ENCODE assay signal across 1 cellular context in the genomic region with DNA sequence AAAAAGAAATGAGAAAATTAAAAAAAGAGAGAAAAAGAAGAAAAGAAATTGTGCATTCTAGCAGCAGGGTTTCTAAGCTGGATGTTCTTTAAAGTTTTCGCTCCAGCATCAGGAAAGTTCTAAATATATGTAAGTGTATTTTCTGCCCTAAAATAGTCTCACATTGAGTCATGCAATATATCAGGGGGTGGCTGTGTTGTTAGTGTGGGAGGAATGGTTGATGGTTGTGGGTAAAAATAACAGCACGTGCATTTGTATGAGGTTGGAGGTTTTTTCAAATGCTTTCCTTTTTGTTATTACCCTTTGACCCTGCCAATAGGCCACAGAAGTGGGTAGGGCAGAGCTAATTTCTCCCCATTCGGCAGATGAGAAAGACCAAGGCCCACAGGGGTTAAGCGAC.
TF ChIP-seq lines count a peak whose summit lies in the region.

No MANE protein-coding gene starts in this region.

TF ChIP-seq in GM12878, 131 proteins besides CTCF, POLR2A, EP300 and RAD21 (continued from another document):
- peak; percentile 25; the same call in 1 of the 2 replicates for TF ChIP-seq NR2C1 (IDR thresholded peaks at IDR 0.05)
- TF ChIP-seq PAX8 (IDR thresholded peaks at IDR 0.05) = no peak
- TF ChIP-seq, protein P1, sequence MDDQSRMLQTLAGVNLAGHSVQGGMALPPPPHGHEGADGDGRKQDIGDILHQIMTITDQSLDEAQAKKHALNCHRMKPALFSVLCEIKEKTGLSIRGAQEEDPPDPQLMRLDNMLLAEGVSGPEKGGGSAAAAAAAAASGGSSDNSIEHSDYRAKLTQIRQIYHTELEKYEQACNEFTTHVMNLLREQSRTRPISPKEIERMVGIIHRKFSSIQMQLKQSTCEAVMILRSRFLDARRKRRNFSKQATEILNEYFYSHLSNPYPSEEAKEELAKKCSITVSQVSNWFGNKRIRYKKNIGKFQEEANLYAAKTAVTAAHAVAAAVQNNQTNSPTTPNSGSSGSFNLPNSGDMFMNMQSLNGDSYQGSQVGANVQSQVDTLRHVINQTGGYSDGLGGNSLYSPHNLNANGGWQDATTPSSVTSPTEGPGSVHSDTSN (IDR thresholded peaks at IDR 0.05; ENCODE audit: insufficient replicate concordance, low read depth, low read length) = no peak
- TF ChIP-seq, protein P2, sequence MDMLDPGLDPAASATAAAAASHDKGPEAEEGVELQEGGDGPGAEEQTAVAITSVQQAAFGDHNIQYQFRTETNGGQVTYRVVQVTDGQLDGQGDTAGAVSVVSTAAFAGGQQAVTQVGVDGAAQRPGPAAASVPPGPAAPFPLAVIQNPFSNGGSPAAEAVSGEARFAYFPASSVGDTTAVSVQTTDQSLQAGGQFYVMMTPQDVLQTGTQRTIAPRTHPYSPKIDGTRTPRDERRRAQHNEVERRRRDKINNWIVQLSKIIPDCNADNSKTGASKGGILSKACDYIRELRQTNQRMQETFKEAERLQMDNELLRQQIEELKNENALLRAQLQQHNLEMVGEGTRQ (IDR thresholded peaks at IDR 0.05; ENCODE audit: borderline replicate concordance, low read depth, low read length) = no peak
- TF ChIP-seq, protein P3, sequence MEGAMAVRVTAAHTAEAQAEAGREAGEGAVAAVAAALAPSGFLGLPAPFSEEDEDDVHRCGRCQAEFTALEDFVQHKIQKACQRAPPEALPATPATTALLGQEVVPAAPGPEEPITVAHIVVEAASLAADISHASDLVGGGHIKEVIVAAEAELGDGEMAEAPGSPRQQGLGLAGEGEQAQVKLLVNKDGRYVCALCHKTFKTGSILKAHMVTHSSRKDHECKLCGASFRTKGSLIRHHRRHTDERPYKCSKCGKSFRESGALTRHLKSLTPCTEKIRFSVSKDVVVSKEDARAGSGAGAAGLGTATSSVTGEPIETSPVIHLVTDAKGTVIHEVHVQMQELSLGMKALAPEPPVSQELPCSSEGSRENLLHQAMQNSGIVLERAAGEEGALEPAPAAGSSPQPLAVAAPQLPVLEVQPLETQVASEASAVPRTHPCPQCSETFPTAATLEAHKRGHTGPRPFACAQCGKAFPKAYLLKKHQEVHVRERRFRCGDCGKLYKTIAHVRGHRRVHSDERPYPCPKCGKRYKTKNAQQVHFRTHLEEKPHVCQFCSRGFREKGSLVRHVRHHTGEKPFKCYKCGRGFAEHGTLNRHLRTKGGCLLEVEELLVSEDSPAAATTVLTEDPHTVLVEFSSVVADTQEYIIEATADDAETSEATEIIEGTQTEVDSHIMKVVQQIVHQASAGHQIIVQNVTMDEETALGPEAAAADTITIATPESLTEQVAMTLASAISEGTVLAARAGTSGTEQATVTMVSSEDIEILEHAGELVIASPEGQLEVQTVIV (IDR thresholded peaks at IDR 0.05; ENCODE audit: borderline replicate concordance, partially characterized antibody) = no peak
- TF ChIP-seq GABPA (IDR thresholded peaks at IDR 0.05; ENCODE audit: low read depth) = no peak
- no peak for TF ChIP-seq CREB1 (IDR thresholded peaks at IDR 0.05; ENCODE audit: low read depth)
- no peak for TF ChIP-seq ZNF217 (IDR thresholded peaks at IDR 0.05)
- no peak for TF ChIP-seq NFXL1 (IDR thresholded peaks at IDR 0.05; ENCODE audit: borderline replicate concordance)
- TF ChIP-seq ZNF24 (IDR thresholded peaks at IDR 0.05) = no peak
- TF ChIP-seq SREBF1 (IDR thresholded peaks at IDR 0.05; ENCODE audit: low read length) = no peak
- TF ChIP-seq TCF3 (IDR thresholded peaks at IDR 0.05; ENCODE audit: borderline replicate concordance, insufficient read depth, low read depth, low read length) = no peak
- TF ChIP-seq MEF2B (IDR thresholded peaks at IDR 0.05; ENCODE audit: partially characterized antibody, poor library complexity, severe bottlenecking) = peak; percentile 17
- no peak for TF ChIP-seq ZSCAN29 (IDR thresholded peaks at IDR 0.05)
